26 cellular contexts compared by ENCODE assay signal in the genomic region with DNA sequence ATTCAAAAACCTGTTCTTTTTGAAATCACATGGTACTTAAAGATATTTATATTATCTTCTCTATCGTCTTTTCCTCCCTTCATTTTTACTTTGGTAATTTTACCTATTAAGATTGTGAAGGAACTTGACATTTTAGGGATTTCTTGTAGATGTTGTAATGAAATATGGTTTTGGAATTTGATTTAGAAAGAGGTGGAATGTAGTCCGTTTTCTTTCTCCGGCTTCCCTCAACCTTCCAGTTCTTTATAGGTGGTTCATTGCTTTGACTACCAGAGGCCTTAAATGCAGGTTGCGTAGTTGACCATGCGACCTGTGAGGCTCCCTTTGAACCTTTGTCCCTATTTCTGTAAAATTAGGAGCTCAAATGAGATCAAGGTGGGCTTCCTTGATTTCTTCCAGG.
"Had no signal": no experiment of that assay in that cellular context is flagged by ENCODE, and none has a peak within 500 bp of the region (broad histone marks: within the 10 kb centered on the region; RNA-seq: fewer than 3 reads in every experiment).

No MANE protein-coding gene starts in this region.

- H3K36me3 Mint-ChIP-seq: activated naive CD4-positive, alpha-beta T cell treated with anti-CD3 and anti-CD28 coated beads, Interleukin-2, amount 50 U/mL, for 72 hours had no signal

- H3K4me3 ChIP-seq: adrenal gland, body of pancreas, breast epithelium had no signal

- H3K9ac ChIP-seq: KMS-11 had no signal

- H3K9me3 ChIP-seq: adrenal gland, body of pancreas, breast epithelium had no signal

- H3K4me2 ChIP-seq: KMS-11 had no signal

- H3K9me3 Mint-ChIP-seq: activated CD4-positive, alpha-beta T cell treated with anti-CD3 and anti-CD28 coated beads, Interleukin-2, amount 10 ng/mL, durations not matched to agents 7 days and 5 days; activated naive CD4-positive, alpha-beta T cell treated with anti-CD3 and anti-CD28 coated beads, Interleukin-2, amount 50 U/mL, for 72 hours; T-cell had no signal

- H3K27ac ChIP-seq: adrenal gland, body of pancreas, breast epithelium, KMS-11 had no signal

- ATAC-seq: activated CD4-positive, alpha-beta T cell treated with anti-CD3 and anti-CD28 coated beads for 36 hours; activated CD4-positive, CD25-positive, alpha-beta regulatory T cell treated with anti-CD3 and anti-CD28 coated beads, Interleukin-2, amount 50 U/mL, for 24 hours; activated naive CD4-positive, alpha-beta T cell treated with anti-CD3 and anti-CD28 coated beads, Interleukin-2, amount 50 U/mL, for 72 hours; body of pancreas; Panc1; Right ventricle myocardium inferior; SK-N-SH treated with all-trans-retinoic acid at 6 μM for 48 hours; T-cell had no signal

- H3K4me1 ChIP-seq: adrenal gland had no signal

- DNase-seq: activated CD4-positive, alpha-beta T cell treated with anti-CD3 and anti-CD28 coated beads for 36 hours; activated CD4-positive, alpha-beta T cell treated with anti-CD3 and anti-CD28 coated beads, Interleukin-2, amount 10 ng/mL, durations not matched to agents 7 days and 5 days; activated CD4-positive, alpha-beta T cell treated with anti-CD3 and anti-CD28 coated beads, Interleukin-2, amount 50 U/mL, for 48 hours; activated CD8-positive, alpha-beta memory T cell treated with anti-CD3 and anti-CD28 coated beads, Interleukin-2, amount 50 U/mL, for 48 hours; activated effector memory CD4-positive, alpha-beta T cell treated with anti-CD3 and anti-CD28 coated beads, Interleukin-2, amount 50 U/mL, for 16 hours; activated naive CD4-positive, alpha-beta T cell treated with Interleukin-2 at 50 U/mL for 16 hours; activated T-cell treated with anti-CD3 and anti-CD28 coated beads, Interleukin-2, amount 50 U/mL, for 48 hours; adrenal gland; body of pancreas; NCI-H1105; NCI-H1417 treated with DMSO at 0.1 percent for 48 hours; NCI-H187 treated with DMSO at 0.1 percent for 48 hours; NCI-H2081; NCI-H345; NCI-H524 treated with DMSO at 0.1 percent for 48 hours; SIG-M5; T-cell; T-helper 2 cell; T-helper 9 cell had no signal

- H3K27me3 ChIP-seq: adrenal gland, body of pancreas, breast epithelium had no signal

- H3K27ac Mint-ChIP-seq: activated CD4-positive, alpha-beta T cell treated with anti-CD3 and anti-CD28 coated beads, Interleukin-2, amount 10 ng/mL, durations not matched to agents 7 days and 5 days; activated naive CD4-positive, alpha-beta T cell treated with anti-CD3 and anti-CD28 coated beads, Interleukin-2, amount 50 U/mL, for 72 hours had no signal

- H3K4me3 Mint-ChIP-seq: activated CD4-positive, alpha-beta T cell treated with anti-CD3 and anti-CD28 coated beads for 36 hours; activated CD4-positive, alpha-beta T cell treated with anti-CD3 and anti-CD28 coated beads, Interleukin-2, amount 10 ng/mL, durations not matched to agents 7 days and 5 days had no signal

- H3K36me3 ChIP-seq: adrenal gland, breast epithelium had no signal

- H3K27me3 Mint-ChIP-seq: activated CD4-positive, alpha-beta T cell treated with anti-CD3 and anti-CD28 coated beads for 36 hours; activated CD4-positive, alpha-beta T cell treated with anti-CD3 and anti-CD28 coated beads, Interleukin-2, amount 10 ng/mL, durations not matched to agents 7 days and 5 days; T-cell had no signal
